ENCODE assay signal across 1 cellular context in the genomic region with DNA sequence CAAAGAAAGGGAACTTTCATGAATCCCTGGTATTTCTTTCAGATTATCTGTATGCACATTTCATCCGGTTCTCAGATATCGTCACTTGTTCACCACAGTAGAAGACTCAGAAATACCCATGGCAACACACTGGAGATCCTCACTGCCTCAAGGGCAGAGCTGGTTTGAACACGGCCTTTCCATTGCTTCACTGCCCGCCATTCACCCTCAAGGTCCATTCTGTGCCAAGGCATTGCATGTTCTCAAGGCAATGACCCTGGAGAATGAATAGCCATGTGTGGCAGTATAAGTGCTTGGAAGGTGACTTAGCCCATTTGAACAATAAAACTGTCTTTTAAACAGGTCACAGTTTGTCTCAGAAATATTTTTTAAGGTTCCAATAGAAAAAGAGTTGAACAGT.
TF ChIP-seq lines count a peak whose summit lies in the region.

No MANE protein-coding gene starts in this region.

TF ChIP-seq in GM23338, 12 proteins besides CTCF, POLR2A, EP300 and RAD21 (continued from another document):
- TF ChIP-seq ZNF462 (CRISPR knock-in tag; IDR thresholded peaks at IDR 0.05) (no peak), JUNB (IDR thresholded peaks at IDR 0.05; ENCODE audit: unreplicated experiment) (no peak), POLR2AphosphoS5 (IDR thresholded peaks at IDR 0.05; ENCODE audit: low read depth) (no peak), ZNF114 (CRISPR knock-in tag; IDR thresholded peaks at IDR 0.05) (no peak), ETS1 (IDR thresholded peaks at IDR 0.05) (no peak), EZH2phosphoT487 (IDR thresholded peaks at IDR 0.05; ENCODE audit: unreplicated experiment) (no peak), REST (IDR thresholded peaks at IDR 0.05; ENCODE audit: unreplicated experiment) (no peak), NANOG (IDR thresholded peaks at IDR 0.05; ENCODE audit: borderline replicate concordance) (no peak), STAT1 (IDR thresholded peaks at IDR 0.05; ENCODE audit: unreplicated experiment) (no peak)
